Comparison of ENCODE assay signal across 9 cellular contexts in genomic region chr9:6567140-6567591, GRCh38.
DNase-seq lines count a peak whose midpoint lies in the region; ATAC-seq and TF ChIP-seq lines count a peak whose summit lies in the region.
"Had no signal": no experiment of that assay in that cellular context is flagged by ENCODE, and none has a peak within 500 bp of the region (broad histone marks: within the 10 kb centered on the region; RNA-seq: fewer than 3 reads in every experiment).

No MANE protein-coding gene starts in this region.

- peak overlapping the region; percentile 49 for H3K27ac Mint-ChIP-seq in activated naive CD8-positive, alpha-beta T cell treated with anti-CD3 and anti-CD28 coated beads, Interleukin-2, amount 50 U/mL, for 24 hours
- no peak overlapping the region for H3K27ac Mint-ChIP-seq in activated naive CD8-positive, alpha-beta T cell treated with anti-CD3 and anti-CD28 coated beads for 36 hours
- peak overlapping the region; percentile 86 for H3K27ac Mint-ChIP-seq in activated T-cell treated with anti-CD3 and anti-CD28 coated beads, Interleukin-2, amount 50 U/mL, for 72 hours
- H3K27ac Mint-ChIP-seq in mesothelial cell of epicardium = no peak overlapping the region
- H3K27ac Mint-ChIP-seq: CD4-positive, alpha-beta T cell had no signal

- no peaks in the 10 kb centered on the region for H3K27me3 Mint-ChIP-seq in activated naive CD8-positive, alpha-beta T cell treated with anti-CD3 and anti-CD28 coated beads, Interleukin-2, amount 50 U/mL, for 24 hours
- H3K27me3 Mint-ChIP-seq in activated naive CD8-positive, alpha-beta T cell treated with anti-CD3 and anti-CD28 coated beads for 36 hours = no peaks in the 10 kb centered on the region
- peaks cover 9% of the 10 kb centered on the region for H3K27me3 Mint-ChIP-seq in activated T-cell treated with anti-CD3 and anti-CD28 coated beads, Interleukin-2, amount 50 U/mL, for 72 hours (ENCODE audit: low read depth)
- H3K27me3 Mint-ChIP-seq in mesothelial cell of epicardium (ENCODE audit: low read depth) = no peaks in the 10 kb centered on the region

- ATAC-seq in activated naive CD8-positive, alpha-beta T cell treated with anti-CD3 and anti-CD28 coated beads, Interleukin-2, amount 50 U/mL, for 24 hours = peak; percentile 39
- ATAC-seq in activated T-cell treated with anti-CD3 and anti-CD28 coated beads, Interleukin-2, amount 50 U/mL, for 72 hours (replicated peaks in 1 of 2) = peak; percentile 66 to 74
- no peak for ATAC-seq in thoracic aorta (ENCODE audit: insufficient number of reproducible peaks, low FRiP score, low read depth)
- ATAC-seq in HG02642 (IDR thresholded peaks at IDR 0.05; ENCODE audit: poor library complexity, unreplicated experiment) = no peak

- peaks cover 16 to 19% of the 10 kb centered on the region in 2 donors for H3K4me1 ChIP-seq in thoracic aorta (ENCODE audit: control insufficient read depth in 1 of 2, low read depth in 2 of 2)

- no peaks in the 10 kb centered on the region for H3K9me3 Mint-ChIP-seq in activated naive CD8-positive, alpha-beta T cell treated with anti-CD3 and anti-CD28 coated beads, Interleukin-2, amount 50 U/mL, for 24 hours
- no peaks in the 10 kb centered on the region for H3K9me3 Mint-ChIP-seq in activated naive CD8-positive, alpha-beta T cell treated with anti-CD3 and anti-CD28 coated beads for 36 hours
- H3K9me3 Mint-ChIP-seq in activated T-cell treated with anti-CD3 and anti-CD28 coated beads, Interleukin-2, amount 50 U/mL, for 72 hours = no peaks in the 10 kb centered on the region
- H3K9me3 Mint-ChIP-seq in mesothelial cell of epicardium = no peaks in the 10 kb centered on the region
- H3K9me3 Mint-ChIP-seq: CD4-positive, alpha-beta T cell had no signal

- no peak for TF ChIP-seq CTCF in thoracic aorta (IDR thresholded peaks at IDR 0.05)
- TF ChIP-seq CTCF in mesothelial cell of epicardium (IDR thresholded peaks at IDR 0.05; ENCODE audit: unreplicated experiment) = no peak

- H3K4me1 Mint-ChIP-seq in activated naive CD8-positive, alpha-beta T cell treated with anti-CD3 and anti-CD28 coated beads, Interleukin-2, amount 50 U/mL, for 24 hours = peaks cover 10% of the 10 kb centered on the region
- H3K4me1 Mint-ChIP-seq in activated naive CD8-positive, alpha-beta T cell treated with anti-CD3 and anti-CD28 coated beads for 36 hours = no peaks in the 10 kb centered on the region
- peaks cover 25% of the 10 kb centered on the region for H3K4me1 Mint-ChIP-seq in activated T-cell treated with anti-CD3 and anti-CD28 coated beads, Interleukin-2, amount 50 U/mL, for 72 hours (ENCODE audit: low read depth)
- H3K4me1 Mint-ChIP-seq in mesothelial cell of epicardium = no peaks in the 10 kb centered on the region

- no peak overlapping the region for H3K4me3 Mint-ChIP-seq in activated naive CD8-positive, alpha-beta T cell treated with anti-CD3 and anti-CD28 coated beads, Interleukin-2, amount 50 U/mL, for 24 hours
- H3K4me3 Mint-ChIP-seq in activated naive CD8-positive, alpha-beta T cell treated with anti-CD3 and anti-CD28 coated beads for 36 hours = no peak overlapping the region
- H3K4me3 Mint-ChIP-seq in activated T-cell treated with anti-CD3 and anti-CD28 coated beads, Interleukin-2, amount 50 U/mL, for 72 hours = peak overlapping the region; percentile 59 to 77
- H3K4me3 Mint-ChIP-seq in mesothelial cell of epicardium = no peak overlapping the region
- H3K4me3 Mint-ChIP-seq: CD4-positive, alpha-beta T cell had no signal

- no peaks in the 10 kb centered on the region for H3K36me3 ChIP-seq in thoracic aorta

- DNase-seq in activated naive CD8-positive, alpha-beta T cell treated with anti-CD3 and anti-CD28 coated beads, Interleukin-2, amount 50 U/mL, for 24 hours = no peak
- no peak for DNase-seq in activated naive CD8-positive, alpha-beta T cell treated with anti-CD3 and anti-CD28 coated beads for 36 hours
- peak; percentile 42 to 59 for DNase-seq in activated T-cell treated with anti-CD3 and anti-CD28 coated beads, Interleukin-2, amount 50 U/mL, for 72 hours
- DNase-seq in hepatic stellate cell (ENCODE audit: low spot score) = peak; percentile 60
- no peak for DNase-seq in thoracic aorta (ENCODE audit: low spot score)
- no peak for DNase-seq in NCI-H1105 (lab: John Stamatoyannopoulos, UW)
- no peak for DNase-seq in mesothelial cell of epicardium (ENCODE audit: low spot score in 2 of 2, unreplicated experiment in 2 of 2)
- DNase-seq: CD4-positive, alpha-beta T cell had no signal

- no peaks in the 10 kb centered on the region for H3K36me3 Mint-ChIP-seq in activated naive CD8-positive, alpha-beta T cell treated with anti-CD3 and anti-CD28 coated beads, Interleukin-2, amount 50 U/mL, for 24 hours (ENCODE audit: low read depth)
- no peaks in the 10 kb centered on the region for H3K36me3 Mint-ChIP-seq in activated naive CD8-positive, alpha-beta T cell treated with anti-CD3 and anti-CD28 coated beads for 36 hours
- H3K36me3 Mint-ChIP-seq in activated T-cell treated with anti-CD3 and anti-CD28 coated beads, Interleukin-2, amount 50 U/mL, for 72 hours (ENCODE audit: insufficient read depth in 2 of 2) = no peaks in the 10 kb centered on the region
- H3K36me3 Mint-ChIP-seq in mesothelial cell of epicardium = no peaks in the 10 kb centered on the region

- H3K27me3 ChIP-seq in thoracic aorta (replicated peaks; ENCODE audit: insufficient read depth) = no peaks in the 10 kb centered on the region

- no peaks in the 10 kb centered on the region for H3K9me3 ChIP-seq in thoracic aorta

- H3K27ac ChIP-seq in thoracic aorta = peak overlapping the region; percentile 63 to 65

- no peak overlapping the region for H3K4me3 ChIP-seq in thoracic aorta

Comparison
In these comparisons a context has a peak if more than half of its experiments do, and no peak if none do; other contexts are left out.
1. H3K27ac Mint-ChIP-seq: peak in activated naive CD8-positive, alpha-beta T cell treated with anti-CD3 and anti-CD28 coated beads, Interleukin-2, amount 50 U/mL, for 24 hours (single experiment) and activated T-cell treated with anti-CD3 and anti-CD28 coated beads, Interleukin-2, amount 50 U/mL, for 72 hours (single experiment); none in activated naive CD8-positive, alpha-beta T cell treated with anti-CD3 and anti-CD28 coated beads for 36 hours (single experiment) and mesothelial cell of epicardium (single experiment).
2. ATAC-seq: peak in activated naive CD8-positive, alpha-beta T cell treated with anti-CD3 and anti-CD28 coated beads, Interleukin-2, amount 50 U/mL, for 24 hours (single experiment) and activated T-cell treated with anti-CD3 and anti-CD28 coated beads, Interleukin-2, amount 50 U/mL, for 72 hours (2 of 2); none in thoracic aorta (single experiment) and HG02642 (single experiment).
3. DNase-seq: peak in activated T-cell treated with anti-CD3 and anti-CD28 coated beads, Interleukin-2, amount 50 U/mL, for 72 hours (2 of 2) and hepatic stellate cell (single experiment); none in activated naive CD8-positive, alpha-beta T cell treated with anti-CD3 and anti-CD28 coated beads, Interleukin-2, amount 50 U/mL, for 24 hours (single experiment), activated naive CD8-positive, alpha-beta T cell treated with anti-CD3 and anti-CD28 coated beads for 36 hours (single experiment), thoracic aorta (single experiment), NCI-H1105 (single experiment) and mesothelial cell of epicardium (0 of 2).
4. H3K4me3 Mint-ChIP-seq: peak in activated T-cell treated with anti-CD3 and anti-CD28 coated beads, Interleukin-2, amount 50 U/mL, for 72 hours (2 of 2); none in activated naive CD8-positive, alpha-beta T cell treated with anti-CD3 and anti-CD28 coated beads, Interleukin-2, amount 50 U/mL, for 24 hours (single experiment), activated naive CD8-positive, alpha-beta T cell treated with anti-CD3 and anti-CD28 coated beads for 36 hours (single experiment) and mesothelial cell of epicardium (single experiment).